ENCODE assay signal across 20 cellular contexts in genomic region chr16:12168054-12169018, GRCh38.
DNase-seq lines count a peak whose midpoint lies in the region; ATAC-seq and TF ChIP-seq lines count a peak whose summit lies in the region.
"Had no signal": no experiment of that assay in that cellular context is flagged by ENCODE, and none has a peak within 500 bp of the region (broad histone marks: within the 10 kb centered on the region; RNA-seq: fewer than 3 reads in every experiment).

No MANE protein-coding gene starts in this region.

- H3K27ac ChIP-seq in parathyroid adenoma (peak overlapping the region; percentile 83), left lung (no peak overlapping the region)
- H3K27ac ChIP-seq: KMS-11 had no signal

- ATAC-seq in left lung: no peak
- no peak for ATAC-seq in HG02759 (IDR thresholded peaks at IDR 0.05; ENCODE audit: unreplicated experiment)
- ATAC-seq in GM21526 (IDR thresholded peaks at IDR 0.05; ENCODE audit: low FRiP score, unreplicated experiment): no peak

- peaks cover 22% of the 10 kb centered on the region for H3K79me2 ChIP-seq in parathyroid adenoma

- H3K36me3 ChIP-seq in parathyroid adenoma (ENCODE audit: control insufficient read depth, insufficient read depth, low read length) (no peaks in the 10 kb centered on the region), left lung (no peaks in the 10 kb centered on the region)

- H3K9me3 ChIP-seq in parathyroid adenoma (ENCODE audit: control insufficient read depth, low read length): no peaks in the 10 kb centered on the region
- H3K9me3 ChIP-seq in left lung: no peaks in the 10 kb centered on the region
- H3K9me3 ChIP-seq: spleen had no signal

- intact Hi-C loops in left lung (cut with DNase I): no loop called here

- H3K4me1 ChIP-seq in parathyroid adenoma: peaks cover 29% of the 10 kb centered on the region
- no peaks in the 10 kb centered on the region for H3K4me1 ChIP-seq in left lung

- peak overlapping the region; percentile 30 for H2AFZ ChIP-seq in parathyroid adenoma

- H3K4me3 ChIP-seq in parathyroid adenoma (ENCODE audit: low read depth, low read length) (no peak overlapping the region), left lung (no peak overlapping the region)
- H3K4me3 ChIP-seq: dorsolateral prefrontal cortex, lung, spleen had no signal

- TF ChIP-seq CTCF in parathyroid adenoma (IDR thresholded peaks at IDR 0.05) (no peak), left lung (IDR thresholded peaks at IDR 0.05) (no peak)

- no peaks in the 10 kb centered on the region for H3K27me3 ChIP-seq in parathyroid adenoma (ENCODE audit: control insufficient read depth, insufficient read depth, low read length)
- H3K27me3 ChIP-seq in left lung: no peaks in the 10 kb centered on the region
- H3K27me3 ChIP-seq: dorsolateral prefrontal cortex, spleen had no signal

- H3K4me2 ChIP-seq in parathyroid adenoma (ENCODE audit: low read length): no peak overlapping the region
- H3K4me2 ChIP-seq: KMS-11 had no signal

- H3K9ac ChIP-seq in parathyroid adenoma: no peak overlapping the region
- H3K9ac ChIP-seq: KMS-11 had no signal

- peak; percentile 11 for DNase-seq in activated CD4-positive, alpha-beta T cell treated with anti-CD3 and anti-CD28 coated beads for 48 hours
- no peak for DNase-seq in activated CD4-positive, alpha-beta T cell treated with anti-CD3 and anti-CD28 coated beads, Interleukin-2, amount 50 U/mL, for 48 hours
- DNase-seq in NCI-H2107 treated with DMSO at 0.1 percent for 48 hours (lab: John Stamatoyannopoulos, UW; ENCODE audit: unreplicated experiment): peak; percentile 28
- peak; percentile 16 for DNase-seq in glomerular visceral epithelial cell (ENCODE audit: extremely low spot score)
- DNase-seq in left lung: no peak
- DNase-seq: activated CD4-positive, alpha-beta T cell treated with anti-CD3 and anti-CD28 coated beads for 4 hours; aorta; cerebellar nuclear complex; DMS79 treated with DMSO at 0.1 percent for 48 hours; NCI-H1436; NCI-H226; spleen; stimulated activated CD4-positive, alpha-beta T cell treated with anti-CD3 and anti-CD28 coated beads, Interleukin-4, amount 100 ng/mL, for 1 hour; stimulated activated naive CD4-positive, alpha-beta T cell had no signal

Comparison
In these comparisons a context has a peak if more than half of its experiments do, and no peak if none do; other contexts are left out.
1. DNase-seq: peak in activated CD4-positive, alpha-beta T cell treated with anti-CD3 and anti-CD28 coated beads for 48 hours (single experiment), NCI-H2107 treated with DMSO at 0.1 percent for 48 hours (single experiment) and glomerular visceral epithelial cell (single experiment); none in activated CD4-positive, alpha-beta T cell treated with anti-CD3 and anti-CD28 coated beads, Interleukin-2, amount 50 U/mL, for 48 hours (0 of 2) and left lung (0 of 2).